8 cellular contexts compared by ENCODE assay signal in genomic region chr2:65055427-65056214, GRCh38.
DNase-seq lines count a peak whose midpoint lies in the region; ATAC-seq and TF ChIP-seq lines count a peak whose summit lies in the region.

No MANE protein-coding gene starts in this region.

- no peaks in the 10 kb centered on the region for H3K27me3 Mint-ChIP-seq in activated naive CD8-positive, alpha-beta T cell treated with anti-CD3 and anti-CD28 coated beads, Interleukin-2, amount 50 U/mL, for 24 hours

- no peaks in the 10 kb centered on the region for H3K9me3 Mint-ChIP-seq in activated naive CD8-positive, alpha-beta T cell treated with anti-CD3 and anti-CD28 coated beads, Interleukin-2, amount 50 U/mL, for 24 hours

- H3K9me3 ChIP-seq in iPS-18a (ENCODE audit: control insufficient read depth, low read depth, low read length), result no peaks in the 10 kb centered on the region

- H3K4me1 Mint-ChIP-seq in activated naive CD8-positive, alpha-beta T cell treated with anti-CD3 and anti-CD28 coated beads, Interleukin-2, amount 50 U/mL, for 24 hours, result peaks cover 61% of the 10 kb centered on the region

- H3K4me3 Mint-ChIP-seq in activated naive CD8-positive, alpha-beta T cell treated with anti-CD3 and anti-CD28 coated beads, Interleukin-2, amount 50 U/mL, for 24 hours, result peak overlapping the region; percentile 92

- no peak for DNase-seq in AG10803 (ENCODE audit: low read depth)
- peak; percentile 83 for DNase-seq in NCI-H510A treated with DMSO at 0.1 percent for 48 hours (lab: John Stamatoyannopoulos, UW)
- no peak for DNase-seq in activated naive CD8-positive, alpha-beta T cell treated with anti-CD3 and anti-CD28 coated beads, Interleukin-2, amount 50 U/mL, for 24 hours
- DNase-seq in stimulated activated CD4-positive, alpha-beta T cell treated with anti-CD3 and anti-CD28 coated beads, Interleukin-15, amount 100 ng/mL, for 24 hours, result peak; percentile 69
- DNase-seq in OCI-M2 (lab: John Stamatoyannopoulos, UW; ENCODE audit: unreplicated experiment), result no peak

- H3K27ac Mint-ChIP-seq in activated naive CD8-positive, alpha-beta T cell treated with anti-CD3 and anti-CD28 coated beads, Interleukin-2, amount 50 U/mL, for 24 hours, result peak overlapping the region; percentile 84

- no peak for TF ChIP-seq CTCF in AG10803 (conservative IDR thresholded peaks at IDR 0.05; ENCODE audit: low read length)

- H3K36me3 ChIP-seq in iPS-18a (ENCODE audit: control insufficient read depth, low read depth, low read length), result no peaks in the 10 kb centered on the region

- H3K4me3 ChIP-seq in AG10803 (ENCODE audit: low read length) (peak overlapping the region; percentile 79), iPS-18a (ENCODE audit: low read length) (peak overlapping the region; percentile 77)

- ATAC-seq in GM18861 (IDR thresholded peaks at IDR 0.05; ENCODE audit: unreplicated experiment) (peak; percentile 13), HG03045 (IDR thresholded peaks at IDR 0.05; ENCODE audit: unreplicated experiment) (peak; percentile 43)
- peak; percentile 12 for ATAC-seq in activated naive CD8-positive, alpha-beta T cell treated with anti-CD3 and anti-CD28 coated beads, Interleukin-2, amount 50 U/mL, for 24 hours

- peaks cover 4% of the 10 kb centered on the region for H3K27me3 ChIP-seq in iPS-18a (ENCODE audit: control insufficient read depth, insufficient read depth, low read length)

- peak overlapping the region; percentile 89 for H3K9ac ChIP-seq in iPS-18a (ENCODE audit: low read length)

- H3K36me3 Mint-ChIP-seq in activated naive CD8-positive, alpha-beta T cell treated with anti-CD3 and anti-CD28 coated beads, Interleukin-2, amount 50 U/mL, for 24 hours (ENCODE audit: low read depth), result no peaks in the 10 kb centered on the region

- H3K4me1 ChIP-seq in iPS-18a (ENCODE audit: control insufficient read depth, low read depth, low read length), result no peaks in the 10 kb centered on the region

- H3K27ac ChIP-seq in iPS-18a (ENCODE audit: low read length), result no peak overlapping the region

Comparison
In these comparisons a context has a peak if more than half of its experiments do, and no peak if none do; other contexts are left out.
1. DNase-seq: peak in NCI-H510A treated with DMSO at 0.1 percent for 48 hours (single experiment) and stimulated activated CD4-positive, alpha-beta T cell treated with anti-CD3 and anti-CD28 coated beads, Interleukin-15, amount 100 ng/mL, for 24 hours (single experiment); none in AG10803 (single experiment), activated naive CD8-positive, alpha-beta T cell treated with anti-CD3 and anti-CD28 coated beads, Interleukin-2, amount 50 U/mL, for 24 hours (single experiment) and OCI-M2 (single experiment).
2. Peak in every context shown above with its lines, with median percentiles within 50 percentile points of each other: ATAC-seq.